Comparison of ENCODE assay signal across 8 cellular contexts in the genomic region with DNA sequence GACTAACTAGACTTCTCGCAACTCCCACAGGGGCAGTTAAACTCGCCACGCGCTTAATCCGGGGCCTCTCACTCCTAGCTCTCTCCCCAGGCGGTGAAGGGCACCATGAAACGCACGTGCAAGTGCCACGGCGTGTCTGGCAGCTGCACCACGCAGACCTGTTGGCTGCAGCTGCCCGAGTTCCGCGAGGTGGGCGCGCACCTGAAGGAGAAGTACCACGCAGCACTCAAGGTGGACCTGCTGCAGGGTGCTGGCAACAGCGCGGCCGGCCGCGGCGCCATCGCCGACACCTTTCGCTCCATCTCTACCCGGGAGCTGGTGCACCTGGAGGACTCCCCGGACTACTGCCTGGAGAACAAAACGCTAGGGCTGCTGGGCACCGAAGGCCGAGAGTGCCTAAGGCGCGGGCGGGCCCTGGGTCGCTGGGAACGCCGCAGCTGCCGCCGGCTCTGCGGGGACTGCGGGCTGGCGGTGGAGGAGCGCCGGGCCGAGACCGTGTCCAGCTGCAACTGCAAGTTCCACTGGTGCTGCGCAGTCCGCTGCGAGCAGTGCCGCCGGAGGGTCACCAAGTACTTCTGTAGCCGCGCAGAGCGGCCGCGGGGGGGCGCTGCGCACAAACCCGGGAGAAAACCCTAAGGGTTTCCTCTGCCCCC. TPM values are rescaled to one million over a fixed set of nuclear protein-coding genes. Genes with fewer than 3 reads are reported as not detected.
DNase-seq lines count a peak whose midpoint lies in the region; ATAC-seq and TF ChIP-seq lines count a peak whose summit lies in the region.

No MANE protein-coding gene starts in this region.

- no peaks in the 10 kb centered on the region for H3K36me3 Mint-ChIP-seq in activated naive CD4-positive, alpha-beta T cell treated with anti-CD3 and anti-CD28 coated beads, Interleukin-2, amount 50 U/mL, for 24 hours

- H3K27ac ChIP-seq in 22Rv1 (peak overlapping the region; percentile 81), substantia nigra (ENCODE audit: low read depth, low read length, poor library complexity, severe bottlenecking) (no peak overlapping the region)

- peak; percentile 79 for DNase-seq in SK-N-DZ (ENCODE audit: low spot score)
- peak; percentile 70 for DNase-seq in glomerular visceral epithelial cell (ENCODE audit: extremely low spot score)
- peak; percentile 36 for DNase-seq in non-pigmented ciliary epithelial cell (ENCODE audit: low read depth)
- peak in 46 of 49 donors; percentile 4 to 71 (median 52) for DNase-seq in substantia nigra (lab: John Stamatoyannopoulos, UW)

- H3K27ac Mint-ChIP-seq in activated naive CD4-positive, alpha-beta T cell treated with anti-CD3 and anti-CD28 coated beads, Interleukin-2, amount 50 U/mL, for 24 hours: no peak overlapping the region

- no peaks in the 10 kb centered on the region for H3K9me3 Mint-ChIP-seq in activated naive CD4-positive, alpha-beta T cell treated with anti-CD3 and anti-CD28 coated beads, Interleukin-2, amount 50 U/mL, for 24 hours

- TF ChIP-seq CTCF in 22Rv1 (IDR thresholded peaks at IDR 0.05) (peak; percentile 97), LNCAP (IDR thresholded peaks at IDR 0.05) (peak; percentile 68)

- peaks cover 10% of the 10 kb centered on the region for H3K27me3 Mint-ChIP-seq in activated naive CD4-positive, alpha-beta T cell treated with anti-CD3 and anti-CD28 coated beads, Interleukin-2, amount 50 U/mL, for 24 hours

- H3K4me1 Mint-ChIP-seq in activated naive CD4-positive, alpha-beta T cell treated with anti-CD3 and anti-CD28 coated beads, Interleukin-2, amount 50 U/mL, for 24 hours: peaks cover 12% of the 10 kb centered on the region

- ATAC-seq in GM18511 (IDR thresholded peaks at IDR 0.05; ENCODE audit: unreplicated experiment): peak; percentile 43

- H3K4me3 Mint-ChIP-seq in activated naive CD4-positive, alpha-beta T cell treated with anti-CD3 and anti-CD28 coated beads, Interleukin-2, amount 50 U/mL, for 24 hours: peak overlapping the region; percentile 86

RNA-seq across cellular contexts. Expression of gene WNT8B, which starts 19.5 kb away (rescaled TPM):
- polyA plus RNA-seq in SK-N-DZ (2014; cell fraction: cytosol; rRNA removed): 0.22 TPM in 1 of 2 replicates, not detected in the other
- 0.09 and 1.7 TPM in 2 replicates for polyA plus RNA-seq in SK-N-DZ (2014; cell fraction: nucleus; rRNA removed)

RNA-seq across cellular contexts. Expression of gene SEC31B, which starts 37.4 kb away (rescaled TPM):
- polyA plus RNA-seq in SK-N-DZ (2014; cell fraction: cytosol; rRNA removed): 3.1 and 4.0 TPM in 2 replicates
- 54.7 and 79.3 TPM in 2 replicates for polyA plus RNA-seq in SK-N-DZ (2014; cell fraction: nucleus; rRNA removed)

RNA-seq across cellular contexts. Expression of gene NDUFB8, which starts 47.4 kb away (rescaled TPM):
- polyA plus RNA-seq in SK-N-DZ (2014; cell fraction: cytosol; rRNA removed): 272 and 324 TPM in 2 replicates
- 182 and 224 TPM in 2 replicates for polyA plus RNA-seq in SK-N-DZ (2014; cell fraction: nucleus; rRNA removed)

RNA-seq across cellular contexts. Expression of gene HIF1AN, which starts 53.4 kb away (rescaled TPM):
- polyA plus RNA-seq in SK-N-DZ (2014; cell fraction: cytosol; rRNA removed): 4.0 and 4.9 TPM in 2 replicates
- 9.6 and 17.1 TPM in 2 replicates for polyA plus RNA-seq in SK-N-DZ (2014; cell fraction: nucleus; rRNA removed)
